Comparison of ENCODE assay signal across 20 cellular contexts in the genomic region with DNA sequence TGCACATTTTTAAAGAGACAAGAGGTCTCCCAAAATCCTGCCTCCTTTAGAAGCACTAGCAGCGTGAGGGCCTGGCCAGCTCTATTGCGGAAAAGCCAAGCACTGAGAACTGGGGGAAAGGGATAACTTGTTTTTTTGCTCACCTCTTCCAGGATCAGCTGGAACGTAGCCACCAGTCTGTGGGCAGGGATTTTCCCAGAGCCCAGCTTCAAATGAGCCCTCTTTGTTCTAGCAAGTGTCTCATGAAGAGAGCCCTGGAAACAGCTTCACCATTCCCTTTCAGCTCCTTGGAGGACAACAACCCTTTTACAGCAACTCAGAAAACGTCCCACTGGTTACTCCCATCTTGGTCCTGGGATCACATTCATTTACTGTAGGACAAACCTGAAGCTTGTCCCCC.
DNase-seq lines count a peak whose midpoint lies in the region; ATAC-seq, FAIRE-seq and TF ChIP-seq lines count a peak whose summit lies in the region.
"Had no signal": no experiment of that assay in that cellular context is flagged by ENCODE, and none has a peak within 500 bp of the region (broad histone marks: within the 10 kb centered on the region; RNA-seq: fewer than 3 reads in every experiment).

No MANE protein-coding gene starts in this region.

- DNase-seq in H4 (ENCODE audit: low spot score): peak; percentile 23
- no peak for DNase-seq in Panc1 (ENCODE audit: low read depth, low spot score)
- DNase-seq in mammary epithelial cell: peak; percentile 66
- peak in 2 of 6 donors; percentile 11 to 17 for DNase-seq in pancreas
- DNase-seq in NCI-H2227 (lab: John Stamatoyannopoulos, UW; ENCODE audit: unreplicated experiment): no peak
- no peak for DNase-seq in SHP77 treated with DMSO at 0.1 percent for 48 hours (lab: John Stamatoyannopoulos, UW)
- DNase-seq: CD4-positive, CD25-positive, alpha-beta regulatory T cell; DMS53; IMR-90; Karpas-422; MM.1S; NCI-H1092 treated with DMSO at 0.1 percent for 48 hours; NCI-H2081 treated with DMSO at 0.1 percent for 48 hours; NCI-H226; NCI-H524 treated with DMSO at 0.1 percent for 48 hours; SK-N-SH; T-cell had no signal

- H2AFZ ChIP-seq in mammary epithelial cell (ENCODE audit: low read depth, low read length): peak overlapping the region; percentile 27

- in situ Hi-C loops in Panc1 (cut with HindIII; ENCODE audit: low pct_unique_long_range_greater_than_20kb, low sequenced_read_pairs): no loop called here
- in situ Hi-C loops in mammary epithelial cell (cut with MboI; ENCODE audit: low sequenced_read_pairs in 2 of 2): loop anchor here in 1 of 2 donors (25.0 kb wide), 1 partner anchor 426 kb away; no protein-coding TSS in a partner anchor

- TF ChIP-seq CTCF in Panc1 (IDR thresholded peaks at IDR 0.05) (no peak), mammary epithelial cell (conservative IDR thresholded peaks at IDR 0.05 in 1 of 2, IDR thresholded peaks at IDR 0.05 in 1 of 2; ENCODE audit: extremely low read depth in 1 of 2, insufficient read depth in 1 of 2, low read depth in 1 of 2, low read length in 2 of 2) (no peak), pancreas (IDR thresholded peaks at IDR 0.05) (no peak)

- H3K4me1 ChIP-seq in Panc1 (ENCODE audit: control insufficient read depth, insufficient read depth, low read length): peaks cover 4% of the 10 kb centered on the region; the same call in 1 of the 2 replicates
- peaks cover 29% of the 10 kb centered on the region for H3K4me1 ChIP-seq in mammary epithelial cell (ENCODE audit: insufficient read depth, low read length)
- H3K4me1 ChIP-seq in pancreas: no peaks in the 10 kb centered on the region

- no peaks in the 10 kb centered on the region for H3K9me3 ChIP-seq in Panc1 (ENCODE audit: control insufficient read depth, insufficient read depth, low read depth, low read length)
- no peaks in the 10 kb centered on the region for H3K9me3 ChIP-seq in mammary epithelial cell (replicated peaks; ENCODE audit: insufficient read depth, low read length)
- H3K9me3 ChIP-seq in pancreas: no peaks in the 10 kb centered on the region
- H3K9me3 ChIP-seq: SK-N-SH had no signal

- ATAC-seq in Panc1 (0 out of 2 replicates have a peak, but pooled peaks have one; percentile 34), pancreas (peak in 3 of 4 donors; percentile 25 to 64 (median 44)), GM21786 (IDR thresholded peaks at IDR 0.05; ENCODE audit: unreplicated experiment) (no peak), HG03442 (IDR thresholded peaks at IDR 0.05; ENCODE audit: unreplicated experiment) (no peak)
- ATAC-seq: T-cell had no signal

- no peak overlapping the region for H3K9ac ChIP-seq in mammary epithelial cell (ENCODE audit: insufficient read depth, low read length)
- H3K9ac ChIP-seq: SK-N-SH had no signal

- H3K27me3 ChIP-seq in Panc1 (ENCODE audit: control insufficient read depth, insufficient read depth, low read length) (no peaks in the 10 kb centered on the region; the same call in 1 of the 2 replicates), mammary epithelial cell (ENCODE audit: insufficient read depth, low read length) (no peaks in the 10 kb centered on the region), pancreas (no peaks in the 10 kb centered on the region)

- no peak overlapping the region for H3K4me3 ChIP-seq in Panc1 (ENCODE audit: low read depth in 2 of 2, low read length in 2 of 2)
- H3K4me3 ChIP-seq in mammary epithelial cell (replicated peaks in 1 of 3; ENCODE audit: insufficient read depth in 1 of 3, low read depth in 2 of 3, low read length in 3 of 3): no peak overlapping the region
- no peak overlapping the region for H3K4me3 ChIP-seq in pancreas

- peak overlapping the region; percentile 4 for H3K4me2 ChIP-seq in mammary epithelial cell (ENCODE audit: insufficient read depth, low read depth, low read length)
- H3K4me2 ChIP-seq: SK-N-SH had no signal

- no peak overlapping the region for H3K27ac ChIP-seq in Panc1 (ENCODE audit: low read length)
- no peak overlapping the region for H3K27ac ChIP-seq in mammary epithelial cell (ENCODE audit: insufficient read depth, low read depth, low read length)
- H3K27ac ChIP-seq in pancreas: no peak overlapping the region

- FAIRE-seq in pancreas (lab: Jason Lieb, UNC): no peak
- FAIRE-seq: H1 had no signal

- 27% methylated on average over 4 of the region's 4 CpGs for WGBS in mammary epithelial cell (ENCODE audit: low coverage, missing lambda C conversion rate)
- 46 to 52% methylated on average over 4 of the region's 4 CpGs for WGBS in pancreas, 2 donors

- H3K36me3 ChIP-seq in Panc1 (ENCODE audit: control insufficient read depth, insufficient read depth, low read length) (no peaks in the 10 kb centered on the region), mammary epithelial cell (ENCODE audit: insufficient read depth, low read length) (no peaks in the 10 kb centered on the region), pancreas (no peaks in the 10 kb centered on the region)

- no peaks in the 10 kb centered on the region for H4K20me1 ChIP-seq in mammary epithelial cell (ENCODE audit: insufficient read depth, low read length)

- no peaks in the 10 kb centered on the region for H3K79me2 ChIP-seq in mammary epithelial cell (ENCODE audit: insufficient read depth, low read length)

- dilution Hi-C loops in mammary epithelial cell (cut with HindIII; ENCODE audit: low sequenced_read_pairs): no loop called here

- POLR2A ChIA-PET in Panc1 (lab: Charles Lee): no interaction called here

- BruUV-seq in Panc1 (replicated peaks; lab: Mats Ljungman, UMichigan) (no TSS peak), mammary epithelial cell (replicated peaks; lab: Mats Ljungman, UMichigan) (no TSS peak)

- CTCF ChIA-PET in Panc1 (lab: Charles Lee) (no interaction called here), mammary epithelial cell (lab: Charles Lee; ENCODE audit: low non-redundant PET) (interaction anchor here (0.6 kb wide), 1 partner anchor 204 kb away, joined by 4 read pairs; no protein-coding TSS in a partner anchor)

- intact Hi-C loops in Panc1 (cut with micrococcal nuclease; ENCODE audit: unreplicated experiment): no loop called here
- intact Hi-C loops in mammary epithelial cell (cut with micrococcal nuclease): no loop called here
- intact Hi-C loops in pancreas (cut with DNase I): no loop called here

Comparison
In these comparisons a context has a peak if more than half of its experiments do, and no peak if none do; other contexts are left out.
1. DNase-seq: peak in H4 (single experiment) and mammary epithelial cell (single experiment); none in Panc1 (single experiment), NCI-H2227 (single experiment) and SHP77 treated with DMSO at 0.1 percent for 48 hours (single experiment).
2. ATAC-seq: peak in Panc1 (single experiment) and pancreas (3 of 4); none in GM21786 (single experiment) and HG03442 (single experiment).